Comparison of ENCODE assay signal across 8 cellular contexts in the genomic region with DNA sequence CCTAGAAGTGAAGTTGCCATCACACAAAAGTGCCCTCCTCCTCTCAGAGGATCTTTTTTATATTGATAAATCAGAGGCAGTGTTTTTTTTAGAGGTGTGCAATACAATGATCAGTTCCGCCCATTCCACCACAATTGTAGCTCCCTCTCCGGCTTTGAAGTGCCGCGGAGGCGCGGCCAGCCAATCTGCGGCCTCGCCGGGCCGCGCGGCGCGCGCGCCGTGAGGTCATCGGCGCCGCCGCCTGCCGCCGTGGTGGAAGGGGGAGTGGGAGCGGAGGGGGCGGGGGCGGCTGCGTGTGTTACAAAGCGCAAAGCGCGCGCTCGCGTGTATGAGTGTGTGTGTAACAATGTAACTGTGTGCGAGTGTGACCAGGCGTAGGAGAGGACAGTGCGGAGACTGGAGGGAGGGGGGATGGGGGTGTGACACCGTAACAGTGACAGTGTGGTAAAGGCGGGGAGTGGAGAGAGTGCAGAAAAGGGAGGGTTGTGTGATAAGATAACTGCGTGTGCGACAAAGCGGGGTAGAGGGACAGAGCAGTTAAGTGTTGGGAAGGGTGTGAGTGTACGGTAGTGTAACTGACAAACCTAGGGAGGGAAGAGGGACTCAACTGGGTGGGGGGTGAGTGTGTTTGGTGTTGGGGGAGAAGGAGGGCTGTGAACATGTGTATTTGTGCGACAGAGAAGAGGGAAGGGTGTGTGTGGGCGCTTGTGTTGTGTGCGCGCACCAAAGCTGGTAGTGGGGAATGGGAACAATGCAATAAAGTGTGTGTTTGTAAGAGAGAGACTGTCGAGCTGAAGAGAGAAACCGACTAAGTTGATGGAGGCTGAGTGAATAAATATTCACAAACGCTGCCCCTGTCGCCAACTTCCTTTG. TPM values are rescaled to one million over a fixed set of nuclear protein-coding genes. Genes with fewer than 3 reads are reported as not detected.
A peak's percentile ranks its signal among the peaks of the same experiment; 100 is the strongest.
DNase-seq lines count a peak whose midpoint lies in the region; ATAC-seq and TF ChIP-seq lines count a peak whose summit lies in the region.

A gene (minus strand): TSS at position 108 of the 873 bp plus-strand sequence. CDS start 88 bp downstream, at position 20.

- H3K4me3 ChIP-seq in hepatocyte, result peak within 1 kb of the TSS; percentile 29

- peak within 1 kb of the TSS in 1 of 2 donors; percentile 42 for H3K27ac Mint-ChIP-seq in stimulated activated naive CD8-positive, alpha-beta T cell treated with anti-CD3 and anti-CD28 coated beads, Interleukin-15, amount 100 ng/mL, for 72 hours

- peak within 1 kb of the TSS; percentile 82 for H3K4me3 Mint-ChIP-seq in stimulated activated naive CD8-positive, alpha-beta T cell treated with anti-CD3 and anti-CD28 coated beads, Interleukin-15, amount 100 ng/mL, for 72 hours

- no peak for TF ChIP-seq CTCF in hepatocyte (IDR thresholded peaks at IDR 0.05; ENCODE audit: poor library complexity)

- no peaks in the 10 kb centered on the region for H4K20me1 ChIP-seq in hepatocyte (ENCODE audit: insufficient read depth, poor library complexity, severe bottlenecking)

- no peaks in the 10 kb centered on the region for H3K36me3 ChIP-seq in hepatocyte (replicated peaks; ENCODE audit: insufficient read depth, low read depth)

- H3K27me3 Mint-ChIP-seq in stimulated activated naive CD8-positive, alpha-beta T cell treated with anti-CD3 and anti-CD28 coated beads, Interleukin-15, amount 100 ng/mL, for 72 hours, result peaks cover 86% of the 10 kb centered on the region

- ATAC-seq in stimulated activated naive CD8-positive, alpha-beta T cell treated with anti-CD3 and anti-CD28 coated beads, Interleukin-15, amount 100 ng/mL, for 72 hours, result peak; percentile 63
- no peak for ATAC-seq in HG03571 (IDR thresholded peaks at IDR 0.05; ENCODE audit: unreplicated experiment)

- H2AFZ ChIP-seq in hepatocyte, result peak within 1 kb of the TSS; percentile 48

- no peaks in the 10 kb centered on the region for H3K9me2 ChIP-seq in hepatocyte (replicated peaks; ENCODE audit: insufficient read depth)

- peaks cover 0 to 7% of the 10 kb centered on the region in 2 donors for H3K9me3 Mint-ChIP-seq in stimulated activated naive CD8-positive, alpha-beta T cell treated with anti-CD3 and anti-CD28 coated beads, Interleukin-15, amount 100 ng/mL, for 72 hours

- H3K27ac ChIP-seq in hepatocyte, result no peak within 1 kb of the TSS

- no peaks in the 10 kb centered on the region for H3K79me2 ChIP-seq in hepatocyte

- DNase-seq in activated CD4-positive, alpha-beta T cell treated with anti-CD3 and anti-CD28 coated beads for 48 hours, result peak; percentile 47
- no peak for DNase-seq in activated CD4-positive, alpha-beta T cell treated with anti-CD3 and anti-CD28 coated beads, Interleukin-2, amount 50 U/mL, for 4 hours
- DNase-seq in NCI-H2081 (lab: John Stamatoyannopoulos, UW) (peak; percentile 96 to 98), hepatocyte (ENCODE audit: low spot score) (peak; percentile 73), Ammon's horn (ENCODE audit: low spot score) (no peak)
- peak; percentile 40 to 52 for DNase-seq in activated T-cell treated with anti-CD3 and anti-CD28 coated beads, Interleukin-2, amount 50 U/mL, for 48 hours
- DNase-seq in stimulated activated naive CD8-positive, alpha-beta T cell treated with anti-CD3 and anti-CD28 coated beads, Interleukin-15, amount 100 ng/mL, for 72 hours, result peak in 1 of 2 donors; percentile 29

- peak within 1 kb of the TSS; percentile 86 for H3K4me2 ChIP-seq in hepatocyte

- WGBS in hepatocyte (ENCODE audit: low lambda C conversion rate, missing lambda C conversion rate), result 2% methylated on average over 49 of the region's 50 CpGs

- no peaks in the 10 kb centered on the region for H3K9me3 ChIP-seq in hepatocyte (ENCODE audit: low read depth)

- peaks cover 45% of the 10 kb centered on the region for H3K4me1 Mint-ChIP-seq in stimulated activated naive CD8-positive, alpha-beta T cell treated with anti-CD3 and anti-CD28 coated beads, Interleukin-15, amount 100 ng/mL, for 72 hours

- H3K4me1 ChIP-seq in hepatocyte (ENCODE audit: insufficient read depth), result peaks cover 29% of the 10 kb centered on the region

- H3K27me3 ChIP-seq in hepatocyte, result peaks cover 98% of the 10 kb centered on the region

RNA-seq across cellular contexts. Expression of the gene that starts here (rescaled TPM):
- total RNA-seq in hepatocyte, result 0.12 and 1.0 TPM in 2 replicates
- polyA plus RNA-seq in hepatocyte, result 0.04 and 0.10 TPM in 2 replicates

Comparison
In these comparisons a context has a peak if more than half of its experiments do, and no peak if none do; other contexts are left out.
1. DNase-seq: peak in activated CD4-positive, alpha-beta T cell treated with anti-CD3 and anti-CD28 coated beads for 48 hours (single experiment), NCI-H2081 (2 of 2), activated T-cell treated with anti-CD3 and anti-CD28 coated beads, Interleukin-2, amount 50 U/mL, for 48 hours (2 of 2) and hepatocyte (single experiment); none in activated CD4-positive, alpha-beta T cell treated with anti-CD3 and anti-CD28 coated beads, Interleukin-2, amount 50 U/mL, for 4 hours (0 of 2) and Ammon's horn (single experiment).